ENCODE assay signal across 25 cellular contexts in the genomic region with DNA sequence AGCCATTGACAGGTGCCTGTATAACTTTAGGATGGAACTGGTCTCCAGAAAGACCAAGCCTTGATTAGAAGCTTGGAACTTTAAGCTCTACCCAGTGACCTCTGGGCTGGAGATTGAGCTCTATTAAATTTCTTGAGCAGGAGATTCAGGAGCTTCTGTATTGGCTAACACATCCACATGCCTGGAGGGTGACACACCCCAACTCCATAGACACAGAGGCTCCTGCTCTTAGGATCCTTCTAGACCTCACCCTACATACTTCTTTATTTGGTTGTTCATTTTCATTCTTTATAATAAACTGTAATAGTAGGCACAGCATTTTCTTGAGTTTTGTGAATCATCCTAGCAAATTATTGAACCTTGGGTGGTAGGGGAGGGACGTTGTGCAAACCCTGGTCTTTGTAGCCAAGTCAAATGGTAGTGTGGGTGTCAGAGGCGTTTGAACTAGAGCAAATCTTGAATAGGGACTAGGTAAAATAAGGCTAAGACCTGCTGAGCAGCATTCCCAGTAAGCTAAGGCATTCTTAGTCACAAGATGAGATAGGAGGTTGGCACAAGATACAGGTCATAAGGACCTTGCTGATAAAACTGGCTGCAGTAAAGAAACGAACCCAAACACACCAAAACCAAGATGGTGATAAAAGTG.
"Had no signal": no experiment of that assay in that cellular context is flagged by ENCODE, and none has a peak within 500 bp of the region (broad histone marks: within the 10 kb centered on the region; RNA-seq: fewer than 3 reads in every experiment).

No MANE protein-coding gene starts in this region.

- H3K4me2 ChIP-seq: hepatocyte had no signal

- H3K9me3 ChIP-seq: left lung, neutrophil, ovary, right lobe of liver, stomach, suprapubic skin had no signal

- H3K27ac ChIP-seq: cardiac muscle cell, hepatocyte, left lung, neutrophil, ovary, right lobe of liver, skin epidermis, stomach, suprapubic skin, tibial nerve had no signal

- H3K27me3 ChIP-seq: cardiac muscle cell, hepatocyte, left lung, neutrophil, ovary, right lobe of liver, stomach, suprapubic skin, tibial nerve had no signal

- DNase-seq: activated B cell treated with CpG ODN at 0.5 μM for 24 hours; activated CD4-positive, alpha-beta T cell treated with anti-CD3 and anti-CD28 coated beads for 36 hours; activated CD4-positive, alpha-beta T cell treated with anti-CD3 and anti-CD28 coated beads, Interleukin-2, amount 50 U/mL, for 48 hours; activated effector memory CD4-positive, alpha-beta T cell treated with Interleukin-2 at 50 U/mL for 16 hours; activated naive CD4-positive, alpha-beta T cell treated with anti-CD3 and anti-CD28 coated beads for 36 hours; activated naive CD8-positive, alpha-beta T cell treated with anti-CD3 and anti-CD28 coated beads, Interleukin-2, amount 10 ng/mL, durations not matched to agents 7 days and 5 days; activated T-cell treated with anti-CD3 and anti-CD28 coated beads, Interleukin-2, amount 50 U/mL, for 48 hours; amniotic stem cell; cortex of kidney; glutamatergic neuron; immature natural killer cell; left lung; naive thymus-derived CD8-positive, alpha-beta T cell; ovary; right lobe of liver; stimulated activated CD4-positive, alpha-beta T cell treated with anti-CD3 and anti-CD28 coated beads, Interleukin-1b, Interleukin-23, amount 100 ng/mL, for 48 hours; stomach; T-helper 9 cell had no signal

- H3K79me2 ChIP-seq: hepatocyte had no signal

- H3K4me1 ChIP-seq: left lung, right lobe of liver, stomach, suprapubic skin had no signal

- H3K36me3 ChIP-seq: cardiac muscle cell, left lung, neutrophil, ovary, right lobe of liver, stomach, suprapubic skin, tibial nerve had no signal

- H3K4me3 ChIP-seq: cardiac muscle cell, hepatocyte, left lung, ovary, right lobe of liver, skin epidermis, stomach, suprapubic skin, tibial nerve had no signal

- ATAC-seq: activated CD4-positive, alpha-beta T cell treated with anti-CD3 and anti-CD28 coated beads for 36 hours; left lung; naive thymus-derived CD8-positive, alpha-beta T cell; right lobe of liver; stimulated activated effector memory CD8-positive, alpha-beta T cell treated with anti-CD3 and anti-CD28 coated beads, Interleukin-12 subunit alpha, Interleukin-12 subunit beta, amount 100 ng/mL, for 72 hours had no signal

- H2AFZ ChIP-seq: hepatocyte had no signal
